20 cellular contexts compared by ENCODE assay signal in the genomic region with DNA sequence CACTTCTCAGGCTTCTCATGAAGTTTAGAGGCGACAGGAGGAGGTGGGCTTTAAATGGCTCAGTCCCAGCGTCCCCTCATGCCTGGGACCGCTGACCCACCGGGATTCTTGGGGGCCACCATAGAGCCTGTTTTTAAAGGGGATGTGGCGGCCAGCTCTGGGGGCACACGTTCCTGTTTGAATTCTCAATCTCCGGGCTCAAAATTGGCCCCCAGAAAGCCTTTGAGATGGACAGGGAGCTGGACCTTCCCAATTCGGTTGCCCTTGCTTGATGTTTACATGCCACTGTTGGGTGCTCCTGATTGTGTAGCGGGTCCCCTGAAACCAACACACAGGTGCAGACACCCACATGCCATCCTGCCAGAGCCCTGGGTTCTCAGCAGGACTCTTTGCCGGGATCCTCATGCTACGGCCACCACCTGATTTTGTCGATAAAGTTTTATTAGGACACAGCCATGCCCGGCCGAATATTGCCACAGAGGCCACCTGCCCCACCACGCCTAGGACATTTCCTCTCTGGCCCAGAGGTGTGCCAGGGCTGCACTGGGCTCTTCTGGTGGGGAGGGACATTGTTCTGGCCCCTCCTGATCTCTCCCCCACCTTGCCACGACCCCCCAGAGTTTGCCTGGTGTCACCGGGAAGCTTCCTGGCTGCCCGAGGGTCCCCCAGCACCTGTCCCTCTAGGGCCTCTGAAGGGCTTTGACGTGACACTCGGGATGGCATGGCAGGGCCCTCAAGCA.
A peak's percentile ranks its signal among the peaks of the same experiment; 100 is the strongest.
DNase-seq lines count a peak whose midpoint lies in the region; ATAC-seq, FAIRE-seq and TF ChIP-seq lines count a peak whose summit lies in the region.
"Had no signal": no experiment of that assay in that cellular context is flagged by ENCODE, and none has a peak within 500 bp of the region (broad histone marks: within the 10 kb centered on the region; RNA-seq: fewer than 3 reads in every experiment).

No MANE protein-coding gene starts in this region.

- H3K9ac ChIP-seq in SK-N-SH (no peak overlapping the region), endodermal cell (ENCODE audit: extremely low read depth, low read length, poor library complexity, severe bottlenecking) (no peak overlapping the region)
- H3K9ac ChIP-seq: KMS-11 had no signal

- H3K4me3 Mint-ChIP-seq in endodermal cell: no peak overlapping the region

- H3K4me1 Mint-ChIP-seq in endodermal cell: peaks cover 9% of the 10 kb centered on the region

- no peak overlapping the region for H3K4me2 ChIP-seq in SK-N-SH
- H3K4me2 ChIP-seq in osteoblast (ENCODE audit: insufficient read depth, low read length): no peak overlapping the region
- H3K4me2 ChIP-seq: KMS-11 had no signal

- no peaks in the 10 kb centered on the region for H3K9me3 Mint-ChIP-seq in endodermal cell

- H4K20me1 ChIP-seq in SK-N-SH (ENCODE audit: insufficient read depth) (no peaks in the 10 kb centered on the region), osteoblast (ENCODE audit: insufficient read depth, low read length) (no peaks in the 10 kb centered on the region)

- no peaks in the 10 kb centered on the region for H3K9me2 ChIP-seq in SK-N-SH

- no peak for TF ChIP-seq POLR2A in GM12892 (IDR thresholded peaks at IDR 0.05; ENCODE audit: low read depth, low read length)

- CTCF ChIA-PET in SK-N-SH (lab: Yijun Ruan, JAX): interaction anchor here (0.9 to 5.5 kb wide), 4 partner anchors 15 to 373 kb away, joined by 3 to 21 read pairs (median 6); no protein-coding TSS in a partner anchor

- no peaks in the 10 kb centered on the region for H3K9me3 ChIP-seq in SK-N-SH
- H3K9me3 ChIP-seq in endodermal cell (ENCODE audit: control insufficient read depth, low read length): no peaks in the 10 kb centered on the region
- no peaks in the 10 kb centered on the region for H3K9me3 ChIP-seq in osteoblast (ENCODE audit: low read depth, low read length)
- H3K9me3 ChIP-seq: psoas muscle, tibial artery had no signal

- POLR2A ChIA-PET in SK-N-SH (lab: Yijun Ruan, JAX): interaction anchor here (0.6 kb wide), 1 partner anchor 94 kb away, joined by 4 read pairs; no protein-coding TSS in a partner anchor

- H3K4me1 ChIP-seq in SK-N-SH (ENCODE audit: control insufficient read depth in 1 of 2, insufficient read depth in 2 of 2, low read depth in 1 of 2, low read length in 1 of 2) (no peaks in the 10 kb centered on the region; a peak in 1 of 4 replicates), endodermal cell (ENCODE audit: control insufficient read depth, insufficient read depth, low read length) (peaks cover 11% of the 10 kb centered on the region), osteoblast (ENCODE audit: insufficient read depth, low read length) (no peaks in the 10 kb centered on the region)
- H3K4me1 ChIP-seq: psoas muscle, tibial artery had no signal

- TF ChIP-seq RAD21 in SK-N-SH (IDR thresholded peaks at IDR 0.05; ENCODE audit: low read length): no peak

- peak; percentile 9 for DNase-seq in SK-N-SH
- DNase-seq in GM12892 (ENCODE audit: insufficient read length): peak; percentile 5
- peak; percentile 36 for DNase-seq in endodermal cell
- DNase-seq in osteoblast (ENCODE audit: insufficient read length, low spot score, missing footprints): peak; percentile 70
- DNase-seq in NCI-H446 (lab: John Stamatoyannopoulos, UW): no peak
- DNase-seq in RCC 7860 (ENCODE audit: low spot score): no peak
- DNase-seq: cerebellar nuclear complex; GF-D8; HCEC 1CT; hypothalamus; NCI-H1092 treated with DMSO at 0.1 percent for 48 hours; NCI-H69; stimulated activated CD4-positive, alpha-beta T cell treated with anti-CD3 and anti-CD28 coated beads, Interleukin-12 subunit alpha, Interleukin-12 subunit beta, amount 100 ng/mL, for 4 hours had no signal

- no peaks in the 10 kb centered on the region for H3K36me3 Mint-ChIP-seq in endodermal cell (ENCODE audit: low read depth)

- H3K27ac ChIP-seq in SK-N-SH (ENCODE audit: low read depth in 2 of 2, low read length in 1 of 2) (no peak overlapping the region), endodermal cell (ENCODE audit: low read depth, low read length) (no peak overlapping the region), osteoblast (ENCODE audit: low read depth, low read length) (no peak overlapping the region)
- H3K27ac ChIP-seq: 22Rv1, KMS-11, psoas muscle, tibial artery had no signal

- FAIRE-seq in GM12892 (lab: Jason Lieb, UNC) (no peak), RCC 7860 (lab: Jason Lieb, UNC) (no peak)
- FAIRE-seq: endometrium had no signal

- no peak overlapping the region for H3K27ac Mint-ChIP-seq in endodermal cell

- 69% methylated on average over 15 of the region's 20 CpGs for WGBS in SK-N-SH (ENCODE audit: low lambda C conversion rate)
- WGBS in endodermal cell (ENCODE audit: insufficient coverage in 1 of 2, insufficient read length in 1 of 2), 2 experiments: 90 to 93% methylated on average over 16 to 20 of the region's 20 CpGs

- H2AFZ ChIP-seq in SK-N-SH (ENCODE audit: low read depth) (no peak overlapping the region), osteoblast (ENCODE audit: low read length) (no peak overlapping the region)

- H3K27me3 ChIP-seq in SK-N-SH (ENCODE audit: insufficient read depth) (no peaks in the 10 kb centered on the region), endodermal cell (ENCODE audit: control insufficient read depth, insufficient read depth, low read length, poor library complexity, severe bottlenecking) (no peaks in the 10 kb centered on the region), osteoblast (ENCODE audit: insufficient read depth, low read length) (no peaks in the 10 kb centered on the region)

- H3K36me3 ChIP-seq in SK-N-SH (replicated peaks in 1 of 2; ENCODE audit: control insufficient read depth in 1 of 2, insufficient read depth in 2 of 2, low read length in 1 of 2): no peaks in the 10 kb centered on the region
- no peaks in the 10 kb centered on the region for H3K36me3 ChIP-seq in endodermal cell (ENCODE audit: control insufficient read depth, insufficient read depth, low read length)
- no peaks in the 10 kb centered on the region for H3K36me3 ChIP-seq in osteoblast (ENCODE audit: insufficient read depth, low read length)
- H3K36me3 ChIP-seq: tibial artery had no signal

- TF ChIP-seq EP300 in SK-N-SH (IDR thresholded peaks at IDR 0.05; ENCODE audit: borderline replicate concordance in 1 of 2, low read depth in 1 of 2, low read length in 1 of 2): no peak

- H3K4me3 ChIP-seq in SK-N-SH (ENCODE audit: low read depth in 2 of 2, low read length in 1 of 2): no peak overlapping the region
- H3K4me3 ChIP-seq in endodermal cell (ENCODE audit: low read length): no peak overlapping the region
- no peak overlapping the region for H3K4me3 ChIP-seq in osteoblast (ENCODE audit: insufficient read depth, low read length)
- H3K4me3 ChIP-seq: psoas muscle, tibial artery had no signal

- ATAC-seq in SK-N-SH treated with all-trans-retinoic acid at 6 μM for 48 hours (no peak), GM19455 (IDR thresholded peaks at IDR 0.05; ENCODE audit: unreplicated experiment) (no peak)
- ATAC-seq: psoas muscle had no signal

- H3K79me2 ChIP-seq in SK-N-SH (ENCODE audit: insufficient read depth): no peaks in the 10 kb centered on the region
- no peaks in the 10 kb centered on the region for H3K79me2 ChIP-seq in osteoblast (ENCODE audit: insufficient read depth, low read length)

- peaks cover 23% of the 10 kb centered on the region for H3K27me3 Mint-ChIP-seq in endodermal cell (ENCODE audit: insufficient read depth)

- no peak for TF ChIP-seq CTCF in SK-N-SH (IDR thresholded peaks at IDR 0.05)
- no peak for TF ChIP-seq CTCF in endodermal cell (conservative IDR thresholded peaks at IDR 0.05)
- TF ChIP-seq CTCF in osteoblast (IDR thresholded peaks at IDR 0.05; ENCODE audit: extremely low read depth, low read depth, low read length): no peak

- H3F3A ChIP-seq in SK-N-SH (replicated peaks; ENCODE audit: insufficient read depth): no peaks in the 10 kb centered on the region

TF ChIP-seq in SK-N-SH, 30 proteins besides CTCF, POLR2A, EP300 and RAD21 (continues in another document):
- TF ChIP-seq FOXM1 (IDR thresholded peaks at IDR 0.05; ENCODE audit: low read depth) (no peak), RFX5 (IDR thresholded peaks at IDR 0.05; ENCODE audit: low read length) (no peak)
- TF ChIP-seq, protein P1, sequence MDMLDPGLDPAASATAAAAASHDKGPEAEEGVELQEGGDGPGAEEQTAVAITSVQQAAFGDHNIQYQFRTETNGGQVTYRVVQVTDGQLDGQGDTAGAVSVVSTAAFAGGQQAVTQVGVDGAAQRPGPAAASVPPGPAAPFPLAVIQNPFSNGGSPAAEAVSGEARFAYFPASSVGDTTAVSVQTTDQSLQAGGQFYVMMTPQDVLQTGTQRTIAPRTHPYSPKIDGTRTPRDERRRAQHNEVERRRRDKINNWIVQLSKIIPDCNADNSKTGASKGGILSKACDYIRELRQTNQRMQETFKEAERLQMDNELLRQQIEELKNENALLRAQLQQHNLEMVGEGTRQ (IDR thresholded peaks at IDR 0.05; ENCODE audit: borderline replicate concordance, low read depth, low read length): no peak

TF ChIP-seq in SK-N-SH treated with all-trans-retinoic acid at 6 μM for 48 hours, 23 proteins besides CTCF, POLR2A, EP300 and RAD21 (continues in another document):
- TF ChIP-seq GLIS3 (CRISPR knock-in tag; IDR thresholded peaks at IDR 0.05) (no peak), RARB (CRISPR knock-in tag; IDR thresholded peaks at IDR 0.05) (no peak), ZFP3 (CRISPR knock-in tag; IDR thresholded peaks at IDR 0.05) (no peak), ZNF8 (CRISPR knock-in tag; IDR thresholded peaks at IDR 0.05) (no peak), ARNTL (CRISPR knock-in tag; IDR thresholded peaks at IDR 0.05; ENCODE audit: borderline replicate concordance, low read depth) (no peak), PPARA (CRISPR knock-in tag; IDR thresholded peaks at IDR 0.05; ENCODE audit: borderline replicate concordance) (no peak)
- TF ChIP-seq, protein P2, sequence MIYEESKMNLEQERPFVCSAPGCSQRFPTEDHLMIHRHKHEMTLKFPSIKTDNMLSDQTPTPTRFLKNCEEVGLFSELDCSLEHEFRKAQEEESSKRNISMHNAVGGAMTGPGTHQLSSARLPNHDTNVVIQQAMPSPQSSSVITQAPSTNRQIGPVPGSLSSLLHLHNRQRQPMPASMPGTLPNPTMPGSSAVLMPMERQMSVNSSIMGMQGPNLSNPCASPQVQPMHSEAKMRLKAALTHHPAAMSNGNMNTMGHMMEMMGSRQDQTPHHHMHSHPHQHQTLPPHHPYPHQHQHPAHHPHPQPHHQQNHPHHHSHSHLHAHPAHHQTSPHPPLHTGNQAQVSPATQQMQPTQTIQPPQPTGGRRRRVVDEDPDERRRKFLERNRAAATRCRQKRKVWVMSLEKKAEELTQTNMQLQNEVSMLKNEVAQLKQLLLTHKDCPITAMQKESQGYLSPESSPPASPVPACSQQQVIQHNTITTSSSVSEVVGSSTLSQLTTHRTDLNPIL (CRISPR knock-in tag; IDR thresholded peaks at IDR 0.05; ENCODE audit: low read depth): no peak

Comparison
In these comparisons a context has a peak if more than half of its experiments do, and no peak if none do; other contexts are left out.
1. DNase-seq: peak in SK-N-SH (single experiment), GM12892 (single experiment), endodermal cell (single experiment) and osteoblast (single experiment); none in NCI-H446 (0 of 2) and RCC 7860 (single experiment).